1 cellular context compared by ENCODE assay signal in the genomic region with DNA sequence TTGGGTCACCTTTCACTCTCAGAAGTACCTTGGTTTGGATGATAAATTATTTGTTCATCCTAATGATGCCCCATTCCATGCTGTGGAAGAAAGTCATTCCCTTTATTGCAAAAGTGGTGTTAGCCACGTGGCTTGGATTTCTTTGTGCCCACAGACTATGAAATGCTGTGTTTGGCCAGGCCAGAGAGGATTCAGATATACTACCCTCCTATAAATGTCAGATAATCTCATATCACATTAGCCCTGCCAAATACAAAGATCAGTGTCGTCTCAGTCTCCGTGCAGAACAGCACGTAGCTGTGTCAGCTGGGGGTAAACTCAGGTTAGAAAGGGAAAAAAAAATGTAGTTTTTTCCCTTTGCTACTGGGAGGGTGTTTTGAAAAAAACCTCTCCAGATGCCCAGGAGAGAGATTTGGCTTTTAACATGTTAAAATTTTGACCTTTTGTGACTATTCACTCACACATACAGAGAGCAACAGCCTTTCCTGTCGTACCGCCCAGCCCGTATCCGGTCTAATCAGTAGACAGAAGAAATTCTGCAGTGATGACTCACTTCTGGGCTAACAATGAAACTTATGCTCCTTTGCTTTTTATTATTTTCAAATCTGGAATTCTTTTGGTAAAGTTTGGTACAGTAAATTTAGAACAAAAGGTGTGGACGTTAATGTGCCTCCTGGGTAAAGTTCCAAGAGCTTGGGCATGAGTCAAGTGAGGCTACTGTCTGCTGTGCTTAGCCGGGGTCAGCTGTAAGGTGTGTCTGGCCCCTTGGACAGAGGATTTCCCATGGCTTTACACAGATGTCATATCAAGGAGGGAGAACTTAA.
A peak's percentile ranks its signal among the peaks of the same experiment; 100 is the strongest.
TF ChIP-seq lines count a peak whose summit lies in the region.

No MANE protein-coding gene starts in this region.

TF ChIP-seq in HEK293, 187 proteins besides CTCF, POLR2A, EP300 and RAD21 (continued from another document and continues in another):
- peak; percentile 82 for TF ChIP-seq ZBTB11 (tag by site-specific recombination; conservative IDR thresholded peaks at IDR 0.05; ENCODE audit: low read depth)
- TF ChIP-seq, protein P1, sequence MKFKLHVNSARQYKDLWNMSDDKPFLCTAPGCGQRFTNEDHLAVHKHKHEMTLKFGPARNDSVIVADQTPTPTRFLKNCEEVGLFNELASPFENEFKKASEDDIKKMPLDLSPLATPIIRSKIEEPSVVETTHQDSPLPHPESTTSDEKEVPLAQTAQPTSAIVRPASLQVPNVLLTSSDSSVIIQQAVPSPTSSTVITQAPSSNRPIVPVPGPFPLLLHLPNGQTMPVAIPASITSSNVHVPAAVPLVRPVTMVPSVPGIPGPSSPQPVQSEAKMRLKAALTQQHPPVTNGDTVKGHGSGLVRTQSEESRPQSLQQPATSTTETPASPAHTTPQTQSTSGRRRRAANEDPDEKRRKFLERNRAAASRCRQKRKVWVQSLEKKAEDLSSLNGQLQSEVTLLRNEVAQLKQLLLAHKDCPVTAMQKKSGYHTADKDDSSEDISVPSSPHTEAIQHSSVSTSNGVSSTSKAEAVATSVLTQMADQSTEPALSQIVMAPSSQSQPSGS (tag by site-specific recombination; IDR thresholded peaks at IDR 0.05; ENCODE audit: low read depth): no peak
- no peak for TF ChIP-seq ZNF114 (tag by site-specific recombination; IDR thresholded peaks at IDR 0.05)
- TF ChIP-seq ZNF239 (tag by site-specific recombination; IDR thresholded peaks at IDR 0.05): no peak
- no peak for TF ChIP-seq ZNF362 (tag by site-specific recombination; IDR thresholded peaks at IDR 0.05)
- TF ChIP-seq ZNF248 (tag by site-specific recombination; IDR thresholded peaks at IDR 0.05): no peak
- TF ChIP-seq ZNF843 (tag by site-specific recombination; IDR thresholded peaks at IDR 0.05): no peak
- no peak for TF ChIP-seq ZBTB48 (tag by site-specific recombination; IDR thresholded peaks at IDR 0.05)
- peak; percentile 67; the same call in 1 of the 2 replicates for TF ChIP-seq ZNF768 (tag by site-specific recombination; IDR thresholded peaks at IDR 0.05)
- no peak for TF ChIP-seq ZNF521 (tag by site-specific recombination; IDR thresholded peaks at IDR 0.05)
- no peak for TF ChIP-seq ZSCAN23 (tag by site-specific recombination; IDR thresholded peaks at IDR 0.05)
- no peak for TF ChIP-seq ZXDB (tag by site-specific recombination; IDR thresholded peaks at IDR 0.05)
- TF ChIP-seq ZNF501 (tag by site-specific recombination; IDR thresholded peaks at IDR 0.05): no peak
- no peak for TF ChIP-seq ZNF112 (tag by site-specific recombination; IDR thresholded peaks at IDR 0.05)
- no peak for TF ChIP-seq ZFP37 (tag by site-specific recombination; IDR thresholded peaks at IDR 0.05)
- no peak for TF ChIP-seq ZNF366 (tag by site-specific recombination; conservative IDR thresholded peaks at IDR 0.05)
- peak; percentile 67 for TF ChIP-seq ZNF600 (tag by site-specific recombination; IDR thresholded peaks at IDR 0.05)
- peak; percentile 87 for TF ChIP-seq ZNF10 (tag by site-specific recombination; IDR thresholded peaks at IDR 0.05)
- TF ChIP-seq EGR2 (tag by site-specific recombination; IDR thresholded peaks at IDR 0.05; ENCODE audit: low read depth): no peak
- TF ChIP-seq, protein P2, sequence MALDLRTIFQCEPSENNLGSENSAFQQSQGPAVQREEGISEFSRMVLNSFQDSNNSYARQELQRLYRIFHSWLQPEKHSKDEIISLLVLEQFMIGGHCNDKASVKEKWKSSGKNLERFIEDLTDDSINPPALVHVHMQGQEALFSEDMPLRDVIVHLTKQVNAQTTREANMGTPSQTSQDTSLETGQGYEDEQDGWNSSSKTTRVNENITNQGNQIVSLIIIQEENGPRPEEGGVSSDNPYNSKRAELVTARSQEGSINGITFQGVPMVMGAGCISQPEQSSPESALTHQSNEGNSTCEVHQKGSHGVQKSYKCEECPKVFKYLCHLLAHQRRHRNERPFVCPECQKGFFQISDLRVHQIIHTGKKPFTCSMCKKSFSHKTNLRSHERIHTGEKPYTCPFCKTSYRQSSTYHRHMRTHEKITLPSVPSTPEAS (tag by site-specific recombination; IDR thresholded peaks at IDR 0.05): no peak
- TF ChIP-seq MYNN (tag by site-specific recombination; IDR thresholded peaks at IDR 0.05; ENCODE audit: borderline replicate concordance): no peak
- no peak for TF ChIP-seq ZNF23 (tag by site-specific recombination; IDR thresholded peaks at IDR 0.05; ENCODE audit: borderline replicate concordance)
- TF ChIP-seq, protein P3, sequence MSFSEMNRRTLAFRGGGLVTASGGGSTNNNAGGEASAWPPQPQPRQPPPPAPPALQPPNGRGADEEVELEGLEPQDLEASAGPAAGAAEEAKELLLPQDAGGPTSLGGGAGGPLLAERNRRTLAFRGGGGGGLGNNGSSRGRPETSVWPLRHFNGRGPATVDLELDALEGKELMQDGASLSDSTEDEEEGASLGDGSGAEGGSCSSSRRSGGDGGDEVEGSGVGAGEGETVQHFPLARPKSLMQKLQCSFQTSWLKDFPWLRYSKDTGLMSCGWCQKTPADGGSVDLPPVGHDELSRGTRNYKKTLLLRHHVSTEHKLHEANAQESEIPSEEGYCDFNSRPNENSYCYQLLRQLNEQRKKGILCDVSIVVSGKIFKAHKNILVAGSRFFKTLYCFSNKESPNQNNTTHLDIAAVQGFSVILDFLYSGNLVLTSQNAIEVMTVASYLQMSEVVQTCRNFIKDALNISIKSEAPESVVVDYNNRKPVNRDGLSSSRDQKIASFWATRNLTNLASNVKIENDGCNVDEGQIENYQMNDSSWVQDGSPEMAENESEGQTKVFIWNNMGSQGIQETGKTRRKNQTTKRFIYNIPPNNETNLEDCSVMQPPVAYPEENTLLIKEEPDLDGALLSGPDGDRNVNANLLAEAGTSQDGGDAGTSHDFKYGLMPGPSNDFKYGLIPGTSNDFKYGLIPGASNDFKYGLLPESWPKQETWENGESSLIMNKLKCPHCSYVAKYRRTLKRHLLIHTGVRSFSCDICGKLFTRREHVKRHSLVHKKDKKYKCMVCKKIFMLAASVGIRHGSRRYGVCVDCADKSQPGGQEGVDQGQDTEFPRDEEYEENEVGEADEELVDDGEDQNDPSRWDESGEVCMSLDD (tag by site-specific recombination; IDR thresholded peaks at IDR 0.05): no peak
- no peak for TF ChIP-seq ZNF26 (tag by site-specific recombination; IDR thresholded peaks at IDR 0.05)
- TF ChIP-seq ZNF514 (tag by site-specific recombination; IDR thresholded peaks at IDR 0.05): no peak
- TF ChIP-seq ZNF184 (tag by site-specific recombination; IDR thresholded peaks at IDR 0.05): no peak
- TF ChIP-seq, protein P4, sequence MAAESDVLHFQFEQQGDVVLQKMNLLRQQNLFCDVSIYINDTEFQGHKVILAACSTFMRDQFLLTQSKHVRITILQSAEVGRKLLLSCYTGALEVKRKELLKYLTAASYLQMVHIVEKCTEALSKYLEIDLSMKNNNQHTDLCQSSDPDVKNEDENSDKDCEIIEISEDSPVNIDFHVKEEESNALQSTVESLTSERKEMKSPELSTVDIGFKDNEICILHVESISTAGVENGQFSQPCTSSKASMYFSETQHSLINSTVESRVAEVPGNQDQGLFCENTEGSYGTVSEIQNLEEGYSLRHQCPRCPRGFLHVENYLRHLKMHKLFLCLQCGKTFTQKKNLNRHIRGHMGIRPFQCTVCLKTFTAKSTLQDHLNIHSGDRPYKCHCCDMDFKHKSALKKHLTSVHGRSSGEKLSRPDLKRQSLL (tag by site-specific recombination; IDR thresholded peaks at IDR 0.05): no peak
- no peak for TF ChIP-seq ZNF558 (tag by site-specific recombination; IDR thresholded peaks at IDR 0.05)
- no peak for TF ChIP-seq PRDM2 (tag by site-specific recombination; IDR thresholded peaks at IDR 0.05; ENCODE audit: borderline replicate concordance)
- TF ChIP-seq KLF16 (tag by site-specific recombination; IDR thresholded peaks at IDR 0.05): no peak
- no peak for TF ChIP-seq ZFHX2 (tag by site-specific recombination; conservative IDR thresholded peaks at IDR 0.05)
- no peak for TF ChIP-seq ZNF544 (tag by site-specific recombination; IDR thresholded peaks at IDR 0.05)
- TF ChIP-seq ZNF274 (IDR thresholded peaks at IDR 0.05; ENCODE audit: low read length): no peak
- no peak for TF ChIP-seq ZNF274 (tag by site-specific recombination; IDR thresholded peaks at IDR 0.05; ENCODE audit: borderline replicate concordance)
- TF ChIP-seq ZNF19 (tag by site-specific recombination; IDR thresholded peaks at IDR 0.05; ENCODE audit: low read depth): no peak
- TF ChIP-seq ZNF658 (tag by site-specific recombination; IDR thresholded peaks at IDR 0.05): no peak
- no peak for TF ChIP-seq ZNF791 (tag by site-specific recombination; IDR thresholded peaks at IDR 0.05)
- TF ChIP-seq ZNF335 (tag by site-specific recombination; conservative IDR thresholded peaks at IDR 0.05): peak; percentile 42; the same call in 1 of the 2 replicates
- TF ChIP-seq ZNF202 (tag by site-specific recombination; IDR thresholded peaks at IDR 0.05; ENCODE audit: borderline replicate concordance): no peak
